19 cellular contexts compared by ENCODE assay signal in genomic region chr1:8665824-8666223, GRCh38.
DNase-seq lines count a peak whose midpoint lies in the region; ATAC-seq and TF ChIP-seq lines count a peak whose summit lies in the region.
"Had no signal": no experiment of that assay in that cellular context is flagged by ENCODE, and none has a peak within 500 bp of the region (broad histone marks: within the 10 kb centered on the region; RNA-seq: fewer than 3 reads in every experiment).

No MANE protein-coding gene starts in this region.

- H3K79me1 ChIP-seq in mesenchymal stem cell (replicated peaks; ENCODE audit: low read length, poor library complexity, severe bottlenecking): peaks cover 14% of the 10 kb centered on the region

- H2BK15ac ChIP-seq in mesenchymal stem cell (ENCODE audit: low read depth, poor library complexity, severe bottlenecking): no peak overlapping the region

- H3K36me3 ChIP-seq in left ventricle myocardium inferior (no peaks in the 10 kb centered on the region), Panc1 (ENCODE audit: control insufficient read depth, insufficient read depth, low read length) (no peaks in the 10 kb centered on the region), mesenchymal stem cell (ENCODE audit: control insufficient read depth in 1 of 2, insufficient read depth in 2 of 2, low read depth in 1 of 2, low read length in 2 of 2) (no peaks in the 10 kb centered on the region), subcutaneous abdominal adipose tissue (ENCODE audit: control insufficient read depth in 5 of 5, insufficient read depth in 5 of 5, low read length in 5 of 5) (no peaks in the 10 kb centered on the region)
- H3K36me3 ChIP-seq: tibial nerve had no signal

- H2AFZ ChIP-seq in mesenchymal stem cell (ENCODE audit: low read depth, low read length): no peak overlapping the region
- H2AFZ ChIP-seq: GM23248, PC-9 had no signal

- H3K4me1 ChIP-seq in left ventricle myocardium inferior (peaks cover 97% of the 10 kb centered on the region), Panc1 (ENCODE audit: control insufficient read depth, insufficient read depth, low read length) (peaks cover 87% of the 10 kb centered on the region), mesenchymal stem cell (ENCODE audit: control insufficient read depth, insufficient read depth, low read depth, low read length) (peaks cover 27% of the 10 kb centered on the region), subcutaneous abdominal adipose tissue (ENCODE audit: control insufficient read depth in 5 of 5, insufficient read depth in 5 of 5, low read length in 5 of 5) (peaks cover 20 to 86% (median 71%) of the 10 kb centered on the region in 5 donors)

- no TSS peak for BruUV-seq in Panc1 (replicated peaks; lab: Mats Ljungman, UMichigan)

- no peak overlapping the region for H3K4me3 ChIP-seq in left ventricle myocardium inferior
- no peak overlapping the region for H3K4me3 ChIP-seq in Panc1 (ENCODE audit: low read depth in 2 of 2, low read length in 2 of 2)
- no peak overlapping the region for H3K4me3 ChIP-seq in mesenchymal stem cell (ENCODE audit: insufficient read depth in 1 of 2, low read depth in 1 of 2, low read length in 2 of 2)
- H3K4me3 ChIP-seq in subcutaneous abdominal adipose tissue (ENCODE audit: low read depth in 1 of 5, low read length in 5 of 5): no peak overlapping the region
- H3K4me3 ChIP-seq: GM23248, mucosa of descending colon, PC-9, tibial nerve had no signal

- H2AK5ac ChIP-seq in mesenchymal stem cell (ENCODE audit: low read length, severe bottlenecking): no peak overlapping the region

- no peaks in the 10 kb centered on the region for H3K9me3 ChIP-seq in left ventricle myocardium inferior (replicated peaks)
- H3K9me3 ChIP-seq in Panc1 (ENCODE audit: control insufficient read depth, insufficient read depth, low read depth, low read length): no peaks in the 10 kb centered on the region
- H3K9me3 ChIP-seq in mesenchymal stem cell (ENCODE audit: control insufficient read depth, low read length): no peaks in the 10 kb centered on the region
- no peaks in the 10 kb centered on the region for H3K9me3 ChIP-seq in subcutaneous abdominal adipose tissue (ENCODE audit: control insufficient read depth in 5 of 5, low read length in 5 of 5)
- H3K9me3 ChIP-seq: mucosa of descending colon, tibial nerve had no signal

- H3K14ac ChIP-seq in mesenchymal stem cell (ENCODE audit: low read length in 2 of 2): no peak overlapping the region

- H4K91ac ChIP-seq in mesenchymal stem cell (ENCODE audit: low read length): no peak overlapping the region

- CTCF ChIA-PET in Panc1 (lab: Charles Lee): no interaction called here

- no peaks in the 10 kb centered on the region for H3K27me3 ChIP-seq in left ventricle myocardium inferior (ENCODE audit: low read depth)
- no peaks in the 10 kb centered on the region for H3K27me3 ChIP-seq in Panc1 (ENCODE audit: control insufficient read depth, insufficient read depth, low read length)
- no peaks in the 10 kb centered on the region for H3K27me3 ChIP-seq in mesenchymal stem cell (ENCODE audit: control insufficient read depth in 1 of 2, insufficient read depth in 1 of 2, low read length in 2 of 2)
- no peaks in the 10 kb centered on the region for H3K27me3 ChIP-seq in subcutaneous abdominal adipose tissue (ENCODE audit: control insufficient read depth in 5 of 5, insufficient read depth in 4 of 5, low read length in 5 of 5)
- H3K27me3 ChIP-seq: tibial nerve had no signal

- H3K9ac ChIP-seq in mesenchymal stem cell (ENCODE audit: low read length) (no peak overlapping the region), subcutaneous abdominal adipose tissue (ENCODE audit: low read length in 5 of 5) (no peak overlapping the region)
- H3K9ac ChIP-seq: GM23248 had no signal

- H4K8ac ChIP-seq in mesenchymal stem cell (ENCODE audit: low read length): no peak overlapping the region

- ATAC-seq in Panc1: no peak
- ATAC-seq: esophagus mucosa, mucosa of descending colon had no signal

- in situ Hi-C loops in Panc1 (cut with HindIII; ENCODE audit: low pct_unique_long_range_greater_than_20kb, low sequenced_read_pairs): no loop called here

- POLR2A ChIA-PET in Panc1 (lab: Charles Lee): no interaction called here

- no peak for TF ChIP-seq CTCF in left ventricle myocardium inferior (IDR thresholded peaks at IDR 0.05; ENCODE audit: borderline replicate concordance)
- no peak for TF ChIP-seq CTCF in Panc1 (IDR thresholded peaks at IDR 0.05)

- H3K27ac ChIP-seq in left ventricle myocardium inferior (replicated peaks) (peak overlapping the region; percentile 30), Panc1 (ENCODE audit: low read length) (peak overlapping the region; percentile 14; the same call in 1 of the 2 replicates), mesenchymal stem cell (ENCODE audit: low read length, poor library complexity, severe bottlenecking) (peak overlapping the region; percentile 11), subcutaneous abdominal adipose tissue (ENCODE audit: low read depth, low read length) (peak overlapping the region; percentile 38)
- H3K27ac ChIP-seq: GM23248, PC-9, tibial nerve had no signal

- H2BK120ac ChIP-seq in mesenchymal stem cell (ENCODE audit: low read depth, low read length): no peak overlapping the region

- intact Hi-C loops in left ventricle myocardium inferior (cut with micrococcal nuclease): no loop called here
- intact Hi-C loops in cardiac septum (cut with DNase I): no loop called here
- intact Hi-C loops in Panc1 (cut with micrococcal nuclease; ENCODE audit: unreplicated experiment): no loop called here

- H3K4me2 ChIP-seq in mesenchymal stem cell (ENCODE audit: low read length, poor library complexity, severe bottlenecking): no peak overlapping the region
- H3K4me2 ChIP-seq: PC-9 had no signal

- WGBS in mesenchymal stem cell: no CpG with 5 or more reads among the region's 1 CpG

- H3K23ac ChIP-seq in mesenchymal stem cell (ENCODE audit: low read length in 2 of 2): no peak overlapping the region

- no peak overlapping the region for H3K4ac ChIP-seq in mesenchymal stem cell (ENCODE audit: low read depth in 1 of 2, low read length in 2 of 2)

- peak overlapping the region in 1 of 2 experiments; percentile 81 for H3K18ac ChIP-seq in mesenchymal stem cell (ENCODE audit: low read depth in 1 of 2, low read length in 2 of 2)

- no peak for DNase-seq in left ventricle myocardium inferior
- DNase-seq in cardiac septum (ENCODE audit: low spot score): no peak
- DNase-seq in Panc1 (ENCODE audit: low read depth, low spot score): no peak
- no peak for DNase-seq in mesenchymal stem cell
- no peak for DNase-seq in stimulated activated CD4-positive, alpha-beta T cell treated with anti-CD3 and anti-CD28 coated beads, Interleukin-2, amount 100 ng/mL, for 48 hours
- no peak for DNase-seq in medulla oblongata (ENCODE audit: extremely low spot score)
- no peak for DNase-seq in SHP77 (lab: John Stamatoyannopoulos, UW)
- DNase-seq: central memory CD4-positive, alpha-beta T cell; GM23248; mucosa of descending colon; NCI-H2171; NCI-H748 treated with DMSO at 0.1 percent for 48 hours; retina; stimulated activated CD4-positive, alpha-beta T cell treated with anti-CD3 and anti-CD28 coated beads, Interleukin-15, amount 100 ng/mL, for 24 hours; T1000 had no signal

- peak overlapping the region in 1 of 2 experiments; percentile 42 for H2BK12ac ChIP-seq in mesenchymal stem cell (ENCODE audit: low read length in 2 of 2)

- no peak overlapping the region for H2BK5ac ChIP-seq in mesenchymal stem cell (ENCODE audit: low read depth, low read length, poor library complexity, severe bottlenecking)
